Comparison of ENCODE assay signal across 1 cellular context in genomic region chr9:128504485-128505413, GRCh38.
A peak's percentile ranks its signal among the peaks of the same experiment; 100 is the strongest.
TF ChIP-seq lines count a peak whose summit lies in the region.

Gene GLE1, plus strand, starts transcription at chr9:128504719. Its CDS starts 87 bp downstream, at chr9:128504806.

TF ChIP-seq in HEK293, 187 proteins besides CTCF, POLR2A, EP300 and RAD21 (continued from another document):
- TF ChIP-seq ZNF362 (tag by site-specific recombination; IDR thresholded peaks at IDR 0.05) (no peak), ZNF76 (tag by site-specific recombination; IDR thresholded peaks at IDR 0.05; ENCODE audit: borderline replicate concordance, low read depth) (0 out of 2 replicates have a peak, but pooled peaks have one; percentile 22), ZBTB48 (tag by site-specific recombination; IDR thresholded peaks at IDR 0.05) (peak; percentile 81), ZFHX2 (tag by site-specific recombination; conservative IDR thresholded peaks at IDR 0.05) (0 out of 2 replicates have a peak, but pooled peaks have one; percentile 33), BCL11B (tag by site-specific recombination; IDR thresholded peaks at IDR 0.05; ENCODE audit: low read depth) (peak; percentile 27; the same call in 1 of the 2 replicates)
